9 cellular contexts compared by ENCODE assay signal in genomic region chr13:23707674-23708073, GRCh38.
A peak's percentile ranks its signal among the peaks of the same experiment; 100 is the strongest.
DNase-seq lines count a peak whose midpoint lies in the region; ATAC-seq and TF ChIP-seq lines count a peak whose summit lies in the region.
"Had no signal": no experiment of that assay in that cellular context is flagged by ENCODE, and none has a peak within 500 bp of the region (broad histone marks: within the 10 kb centered on the region; RNA-seq: fewer than 3 reads in every experiment).

No MANE protein-coding gene starts in this region.

- in situ Hi-C loops in Panc1 (cut with HindIII; ENCODE audit: low pct_unique_long_range_greater_than_20kb, low sequenced_read_pairs) = no loop called here

- no TSS peak for BruUV-seq in Panc1 (replicated peaks; lab: Mats Ljungman, UMichigan)

- TF ChIP-seq POLR2A in heart left ventricle (IDR thresholded peaks at IDR 0.05) = no peak

- H3K4me1 ChIP-seq in heart left ventricle (peaks cover 0 to 19% (median 8%) of the 10 kb centered on the region in 12 donors), Panc1 (ENCODE audit: control insufficient read depth, insufficient read depth, low read length) (no peaks in the 10 kb centered on the region)

- no peak for ATAC-seq in heart left ventricle
- no peak for ATAC-seq in left ventricle myocardium superior
- no peak for ATAC-seq in Panc1
- ATAC-seq in HG03378 (IDR thresholded peaks at IDR 0.05; ENCODE audit: unreplicated experiment) = no peak

- POLR2A ChIA-PET in Panc1 (lab: Charles Lee) = no interaction called here

- H3K27me3 ChIP-seq in heart left ventricle (no peaks in the 10 kb centered on the region), Panc1 (ENCODE audit: control insufficient read depth, insufficient read depth, low read length) (no peaks in the 10 kb centered on the region)

- H3K9me3 ChIP-seq in heart left ventricle (peaks cover 0 to 9% (median 0%) of the 10 kb centered on the region in 12 donors), Panc1 (ENCODE audit: control insufficient read depth, insufficient read depth, low read depth, low read length) (no peaks in the 10 kb centered on the region)

- DNase-seq in heart left ventricle (no peak), left ventricle myocardium superior (no peak), Panc1 (ENCODE audit: low read depth, low spot score) (no peak), fibroblast of mammary gland (ENCODE audit: low read depth) (peak; percentile 64), activated gamma-delta T cell treated with Interleukin-2 at 50 U/mL for 16 hours (no peak), hippocampal formation (lab: John Stamatoyannopoulos, UW) (no peak)
- no peak for DNase-seq in effector CD4-positive, alpha-beta T cell

- intact Hi-C loops in heart left ventricle (cut with DNase I) (loop anchor here in 7 of 10 donors (2.0 to 10.0 kb wide), 8 partner anchors 103 to 243 kb away; partner anchors contain the start of gene TNFRSF19 (in 2 of the 7)), left ventricle myocardium superior (cut with micrococcal nuclease) (no loop called here), Panc1 (cut with micrococcal nuclease; ENCODE audit: unreplicated experiment) (no loop called here)

- no peak overlapping the region for H3K4me3 ChIP-seq in heart left ventricle
- no peak overlapping the region for H3K4me3 ChIP-seq in Panc1 (ENCODE audit: low read depth in 2 of 2, low read length in 2 of 2)
- no peak overlapping the region for H3K4me3 ChIP-seq in fibroblast of mammary gland (ENCODE audit: control insufficient read depth, low read depth, low read length)

- TF ChIP-seq CTCF in heart left ventricle (IDR thresholded peaks at IDR 0.05) = peak in 7 of 12 donors; percentile 5 to 40 (median 25)
- TF ChIP-seq CTCF in Panc1 (IDR thresholded peaks at IDR 0.05) = peak; percentile 32
- peak; percentile 57 for TF ChIP-seq CTCF in fibroblast of mammary gland (conservative IDR thresholded peaks at IDR 0.05; ENCODE audit: control insufficient read depth, insufficient read depth, low read depth, low read length)

- no peaks in the 10 kb centered on the region for H3K36me3 ChIP-seq in heart left ventricle
- H3K36me3 ChIP-seq in Panc1 (ENCODE audit: control insufficient read depth, insufficient read depth, low read length) = no peaks in the 10 kb centered on the region

- WGBS in heart left ventricle, 4 donors = 90 to 98% (median 93%) methylated on average over 3 of the region's 3 CpGs

- H3K27ac ChIP-seq in heart left ventricle (no peak overlapping the region), Panc1 (ENCODE audit: low read length) (no peak overlapping the region)
- H3K27ac ChIP-seq: HL-60 had no signal

- CTCF ChIA-PET in Panc1 (lab: Charles Lee) = interaction anchor here (1.0 kb wide), 1 partner anchor 34 kb away, joined by 4 read pairs; no protein-coding TSS in a partner anchor

Comparison
In these comparisons a context has a peak if more than half of its experiments do, and no peak if none do; other contexts are left out.
1. intact Hi-C loops: an anchor here in heart left ventricle (2.0 to 10.0 kb wide); none called in left ventricle myocardium superior and Panc1.